ENCODE assay signal across 1 cellular context in the genomic region with DNA sequence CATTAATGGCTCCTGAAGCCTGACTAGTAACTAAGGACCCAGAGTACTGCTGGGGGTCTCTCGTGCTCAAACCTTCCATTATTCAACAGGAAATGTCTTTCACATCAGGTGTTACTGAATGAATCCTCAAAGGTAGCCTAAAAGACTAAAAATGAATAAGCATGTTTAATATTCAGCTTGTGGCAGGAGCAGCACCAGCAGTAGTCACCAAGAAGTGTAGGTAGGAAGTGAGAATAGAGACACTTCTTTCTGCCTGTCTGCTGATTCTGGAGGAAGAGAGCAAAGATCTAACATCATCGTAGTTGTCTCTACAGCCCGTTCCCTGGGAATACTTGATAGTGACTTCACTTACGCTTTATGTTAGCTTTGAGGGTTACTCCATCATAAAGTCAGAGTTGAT.
TF ChIP-seq lines count a peak whose summit lies in the region.

No MANE protein-coding gene starts in this region.

TF ChIP-seq in K562, 482 proteins besides CTCF, POLR2A, EP300 and RAD21 (continued from another document):
- TF ChIP-seq, protein P1, sequence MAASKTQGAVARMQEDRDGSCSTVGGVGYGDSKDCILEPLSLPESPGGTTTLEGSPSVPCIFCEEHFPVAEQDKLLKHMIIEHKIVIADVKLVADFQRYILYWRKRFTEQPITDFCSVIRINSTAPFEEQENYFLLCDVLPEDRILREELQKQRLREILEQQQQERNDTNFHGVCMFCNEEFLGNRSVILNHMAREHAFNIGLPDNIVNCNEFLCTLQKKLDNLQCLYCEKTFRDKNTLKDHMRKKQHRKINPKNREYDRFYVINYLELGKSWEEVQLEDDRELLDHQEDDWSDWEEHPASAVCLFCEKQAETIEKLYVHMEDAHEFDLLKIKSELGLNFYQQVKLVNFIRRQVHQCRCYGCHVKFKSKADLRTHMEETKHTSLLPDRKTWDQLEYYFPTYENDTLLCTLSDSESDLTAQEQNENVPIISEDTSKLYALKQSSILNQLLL (CRISPR knock-in tag; IDR thresholded peaks at IDR 0.05; ENCODE audit: borderline replicate concordance) = no peak
- TF ChIP-seq ZBTB7A (IDR thresholded peaks at IDR 0.05; ENCODE audit: borderline replicate concordance, control insufficient read depth, low read depth, low read length) (no peak), ZNF232 (CRISPR knock-in tag; IDR thresholded peaks at IDR 0.05) (no peak), RBM15 (IDR thresholded peaks at IDR 0.05; ENCODE audit: insufficient read depth, low read length) (no peak), NR1H2 (CRISPR knock-in tag; IDR thresholded peaks at IDR 0.05) (no peak), PTBP1 (IDR thresholded peaks at IDR 0.05; ENCODE audit: low read depth, low read length) (no peak)
- TF ChIP-seq, protein P2, sequence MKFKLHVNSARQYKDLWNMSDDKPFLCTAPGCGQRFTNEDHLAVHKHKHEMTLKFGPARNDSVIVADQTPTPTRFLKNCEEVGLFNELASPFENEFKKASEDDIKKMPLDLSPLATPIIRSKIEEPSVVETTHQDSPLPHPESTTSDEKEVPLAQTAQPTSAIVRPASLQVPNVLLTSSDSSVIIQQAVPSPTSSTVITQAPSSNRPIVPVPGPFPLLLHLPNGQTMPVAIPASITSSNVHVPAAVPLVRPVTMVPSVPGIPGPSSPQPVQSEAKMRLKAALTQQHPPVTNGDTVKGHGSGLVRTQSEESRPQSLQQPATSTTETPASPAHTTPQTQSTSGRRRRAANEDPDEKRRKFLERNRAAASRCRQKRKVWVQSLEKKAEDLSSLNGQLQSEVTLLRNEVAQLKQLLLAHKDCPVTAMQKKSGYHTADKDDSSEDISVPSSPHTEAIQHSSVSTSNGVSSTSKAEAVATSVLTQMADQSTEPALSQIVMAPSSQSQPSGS (CRISPR knock-in tag; IDR thresholded peaks at IDR 0.05) = no peak
